ENCODE assay signal across 11 cellular contexts in genomic region chr5:169856571-169856970, GRCh38.
DNase-seq lines count a peak whose midpoint lies in the region; ATAC-seq and TF ChIP-seq lines count a peak whose summit lies in the region.
"Had no signal": no experiment of that assay in that cellular context is flagged by ENCODE, and none has a peak within 500 bp of the region (broad histone marks: within the 10 kb centered on the region; RNA-seq: fewer than 3 reads in every experiment).

No MANE protein-coding gene starts in this region.

- H3K27me3 ChIP-seq in BJ (ENCODE audit: control insufficient read depth, insufficient read depth, low read length): no peaks in the 10 kb centered on the region

- no peaks in the 10 kb centered on the region for H3K36me3 ChIP-seq in BJ (ENCODE audit: control insufficient read depth, insufficient read depth, low read length)

- CTCF ChIA-PET in BJ (lab: Yijun Ruan, JAX): no interaction called here

- peak; percentile 76 for DNase-seq in BJ (ENCODE audit: low read depth)
- DNase-seq in HS-5 (ENCODE audit: low read depth): peak; percentile 55
- DNase-seq in astrocyte of the hippocampus (ENCODE audit: low read depth, low spot score): peak; percentile 83
- DNase-seq in kidney glomerular epithelial cell (lab: John Stamatoyannopoulos, UW): peak; percentile 90
- DNase-seq in NCI-H446 (lab: John Stamatoyannopoulos, UW): no peak
- DNase-seq in activated CD4-positive, alpha-beta T cell treated with anti-CD3 and anti-CD28 coated beads, Interleukin-2, amount 50 U/mL, for 4 hours: no peak
- DNase-seq in NCI-H2029 treated with DMSO at 0.1 percent for 48 hours (lab: John Stamatoyannopoulos, UW): no peak
- DNase-seq: effector CD4-positive, alpha-beta T cell; left cardiac atrium; NCI-H82 had no signal

- POLR2A ChIA-PET in BJ (lab: Charles Lee): no interaction called here

- no peak overlapping the region for H3K4me3 ChIP-seq in BJ (ENCODE audit: low read depth, low read length)

- TF ChIP-seq CTCF in BJ (IDR thresholded peaks at IDR 0.05; ENCODE audit: insufficient read depth, low read depth, low read length): no peak

- no peak for ATAC-seq in GM19452 (IDR thresholded peaks at IDR 0.05; ENCODE audit: unreplicated experiment)

Comparison
In these comparisons a context has a peak if more than half of its experiments do, and no peak if none do; other contexts are left out.
1. DNase-seq: peak in BJ (single experiment), HS-5 (single experiment), astrocyte of the hippocampus (single experiment) and kidney glomerular epithelial cell (single experiment); none in NCI-H446 (0 of 2), activated CD4-positive, alpha-beta T cell treated with anti-CD3 and anti-CD28 coated beads, Interleukin-2, amount 50 U/mL, for 4 hours (0 of 2) and NCI-H2029 treated with DMSO at 0.1 percent for 48 hours (single experiment).